ENCODE assay signal across 17 cellular contexts in genomic region chr6:100096356-100096755, GRCh38.
"Had no signal": no experiment of that assay in that cellular context is flagged by ENCODE, and none has a peak within 500 bp of the region (broad histone marks: within the 10 kb centered on the region; RNA-seq: fewer than 3 reads in every experiment).

No MANE protein-coding gene starts in this region.

- H3K9me3 ChIP-seq: colonic mucosa, esophagus squamous epithelium, heart right ventricle, mucosa of descending colon, neutrophil, tibial artery, upper lobe of right lung, vagina had no signal

- H3K4me1 ChIP-seq: colonic mucosa, esophagus squamous epithelium, heart right ventricle, tibial artery, upper lobe of right lung, vagina had no signal

- DNase-seq: colonic mucosa; dermis blood vessel endothelial cell; esophagus squamous epithelium; heart right ventricle; hypothalamus; kidney glomerular epithelial cell; mucosa of descending colon; naive thymus-derived CD8-positive, alpha-beta T cell; right cardiac atrium; stimulated activated CD4-positive, alpha-beta T cell treated with anti-CD3 and anti-CD28 coated beads, Interleukin-2, amount 100 ng/mL, for 48 hours; stimulated activated naive CD8-positive, alpha-beta T cell treated with anti-CD3 and anti-CD28 coated beads, Interleukin-15, Interleukin-2, amounts not matched to agents 100 U/mL and 50 U/mL, for 24 hours; tibial artery; upper lobe of right lung had no signal

- H3K36me3 ChIP-seq: colonic mucosa, esophagus squamous epithelium, heart right ventricle, neutrophil, tibial artery, upper lobe of right lung, vagina had no signal

- FAIRE-seq: islet of Langerhans had no signal

- H3K4me3 ChIP-seq: colonic mucosa, esophagus squamous epithelium, heart right ventricle, mucosa of descending colon, smooth muscle cell, tibial artery, upper lobe of right lung, vagina had no signal

- ATAC-seq: heart right ventricle; mucosa of descending colon; naive thymus-derived CD8-positive, alpha-beta T cell; right cardiac atrium; stimulated activated naive CD8-positive, alpha-beta T cell treated with anti-CD3 and anti-CD28 coated beads, Interleukin-15, Interleukin-2, amounts not matched to agents 100 U/mL and 50 U/mL, for 24 hours; upper lobe of right lung had no signal

- H3K27ac ChIP-seq: colonic mucosa, esophagus squamous epithelium, heart right ventricle, neutrophil, tibial artery, upper lobe of right lung, vagina had no signal

- H3K4me2 ChIP-seq: smooth muscle cell had no signal

- H3K27me3 ChIP-seq: colonic mucosa, esophagus squamous epithelium, neutrophil, tibial artery, upper lobe of right lung, vagina had no signal
